Comparison of ENCODE assay signal across 12 cellular contexts in genomic region chr16:69365901-69366300, GRCh38. TPM values are rescaled to one million over a fixed set of nuclear protein-coding genes. Genes with fewer than 3 reads are reported as not detected.
"Had no signal": no experiment of that assay in that cellular context is flagged by ENCODE, and none has a peak within 500 bp of the region (broad histone marks: within the 10 kb centered on the region; RNA-seq: fewer than 3 reads in every experiment).

No MANE protein-coding gene starts in this region.

- H3K4me3 Mint-ChIP-seq: naive thymus-derived CD8-positive, alpha-beta T cell had no signal

- H3K9me3 Mint-ChIP-seq: naive thymus-derived CD8-positive, alpha-beta T cell had no signal

- H3K9me3 ChIP-seq: esophagus muscularis mucosa, mucosa of descending colon, transverse colon had no signal

- ATAC-seq: mucosa of descending colon; naive thymus-derived CD8-positive, alpha-beta T cell had no signal

- H3K27me3 ChIP-seq: cardiac muscle cell, esophagus muscularis mucosa, transverse colon had no signal

- H3K4me3 ChIP-seq: cardiac muscle cell, esophagus muscularis mucosa, mucosa of descending colon, transverse colon had no signal

- H3K4me1 ChIP-seq: esophagus muscularis mucosa, transverse colon had no signal

- H3K27ac ChIP-seq: cardiac muscle cell, esophagus muscularis mucosa, transverse colon, VCaP had no signal

- DNase-seq: activated effector memory CD4-positive, alpha-beta T cell treated with Interleukin-2 at 50 U/mL for 16 hours; foreskin melanocyte; head of caudate nucleus; mucosa of descending colon; naive thymus-derived CD8-positive, alpha-beta T cell; posterior cingulate gyrus; small intestine; T1000; transverse colon had no signal

- H3K27me3 Mint-ChIP-seq: naive thymus-derived CD8-positive, alpha-beta T cell had no signal

RNA-seq across cellular contexts. Expression of gene TMED6, which starts 14.3 kb away (rescaled TPM):
- total RNA-seq: esophagus muscularis mucosa had no signal
